In genomic region chr17:42518046-42518754, GRCh38 we compare ENCODE assay signal across 2 cellular contexts.
A peak's percentile ranks its signal among the peaks of the same experiment; 100 is the strongest.
TF ChIP-seq lines count a peak whose summit lies in the region.

No MANE protein-coding gene starts in this region.

TF ChIP-seq in endothelial cell of umbilical vein, 7 proteins besides CTCF, POLR2A, EP300 and RAD21:
- no peak for TF ChIP-seq MAX (IDR thresholded peaks at IDR 0.05; ENCODE audit: insufficient read depth, insufficient read length)
- TF ChIP-seq JUN (IDR thresholded peaks at IDR 0.05; ENCODE audit: borderline replicate concordance, insufficient read depth, insufficient read length, low read depth): peak; percentile 93
- TF ChIP-seq GATA2 (IDR thresholded peaks at IDR 0.05; ENCODE audit: insufficient read depth, insufficient read length, low read depth, low read length): peak; percentile 64
- TF ChIP-seq POLR2AphosphoS5 (IDR thresholded peaks at IDR 0.05; ENCODE audit: insufficient read depth, low read depth, low read length): peak; percentile 95
- peak; percentile 60 for TF ChIP-seq MYC (IDR thresholded peaks at IDR 0.05; ENCODE audit: low read depth, low read length)
- no peak for TF ChIP-seq EZH2 (IDR thresholded peaks at IDR 0.05; ENCODE audit: borderline replicate concordance, low read depth, low read length, severe bottlenecking)
- peak; percentile 97 for TF ChIP-seq FOS (IDR thresholded peaks at IDR 0.05; ENCODE audit: borderline replicate concordance, insufficient read depth, low read length)

TF ChIP-seq in HEK293T, 16 proteins besides CTCF, POLR2A, EP300 and RAD21:
- TF ChIP-seq BHLHE40 (IDR thresholded peaks at IDR 0.05; ENCODE audit: borderline replicate concordance) (no peak), FOXM1 (IDR thresholded peaks at IDR 0.05; ENCODE audit: borderline replicate concordance) (no peak), L3MBTL2 (conservative IDR thresholded peaks at IDR 0.05) (no peak)
- TF ChIP-seq, protein P1, sequence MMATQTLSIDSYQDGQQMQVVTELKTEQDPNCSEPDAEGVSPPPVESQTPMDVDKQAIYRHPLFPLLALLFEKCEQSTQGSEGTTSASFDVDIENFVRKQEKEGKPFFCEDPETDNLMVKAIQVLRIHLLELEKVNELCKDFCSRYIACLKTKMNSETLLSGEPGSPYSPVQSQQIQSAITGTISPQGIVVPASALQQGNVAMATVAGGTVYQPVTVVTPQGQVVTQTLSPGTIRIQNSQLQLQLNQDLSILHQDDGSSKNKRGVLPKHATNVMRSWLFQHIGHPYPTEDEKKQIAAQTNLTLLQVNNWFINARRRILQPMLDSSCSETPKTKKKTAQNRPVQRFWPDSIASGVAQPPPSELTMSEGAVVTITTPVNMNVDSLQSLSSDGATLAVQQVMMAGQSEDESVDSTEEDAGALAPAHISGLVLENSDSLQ (IDR thresholded peaks at IDR 0.05): no peak
